1 cellular context compared by ENCODE assay signal in the genomic region with DNA sequence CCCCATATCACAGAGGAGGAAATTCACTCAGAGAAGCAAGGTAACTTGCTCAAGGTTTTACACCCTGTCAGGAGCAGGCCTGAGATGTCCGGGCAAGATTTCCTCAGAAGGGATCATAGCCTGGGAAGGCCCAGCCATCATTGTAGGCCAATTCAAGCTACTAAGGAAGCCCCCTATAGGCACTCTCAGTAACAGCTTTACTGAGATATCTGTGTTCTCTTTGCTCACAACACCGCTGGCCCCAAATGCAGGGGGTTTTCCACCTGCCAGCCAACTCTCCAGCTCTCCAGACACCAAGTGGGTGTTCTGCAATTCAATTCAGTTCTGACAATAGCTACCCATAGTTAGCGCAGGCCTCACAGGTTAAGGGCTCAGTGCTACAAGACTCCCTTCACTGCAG.
TF ChIP-seq lines count a peak whose summit lies in the region.

No MANE protein-coding gene starts in this region.

TF ChIP-seq in HepG2, 621 proteins besides CTCF, POLR2A, EP300 and RAD21 (continued from another document):
- TF ChIP-seq HOXA5 (CRISPR knock-in tag; IDR thresholded peaks at IDR 0.05) (no peak), ZNF101 (CRISPR knock-in tag; IDR thresholded peaks at IDR 0.05; ENCODE audit: borderline replicate concordance, low read depth) (no peak), ZNF260 (CRISPR knock-in tag; IDR thresholded peaks at IDR 0.05; ENCODE audit: borderline replicate concordance, low read depth) (no peak)
- TF ChIP-seq, protein P1, sequence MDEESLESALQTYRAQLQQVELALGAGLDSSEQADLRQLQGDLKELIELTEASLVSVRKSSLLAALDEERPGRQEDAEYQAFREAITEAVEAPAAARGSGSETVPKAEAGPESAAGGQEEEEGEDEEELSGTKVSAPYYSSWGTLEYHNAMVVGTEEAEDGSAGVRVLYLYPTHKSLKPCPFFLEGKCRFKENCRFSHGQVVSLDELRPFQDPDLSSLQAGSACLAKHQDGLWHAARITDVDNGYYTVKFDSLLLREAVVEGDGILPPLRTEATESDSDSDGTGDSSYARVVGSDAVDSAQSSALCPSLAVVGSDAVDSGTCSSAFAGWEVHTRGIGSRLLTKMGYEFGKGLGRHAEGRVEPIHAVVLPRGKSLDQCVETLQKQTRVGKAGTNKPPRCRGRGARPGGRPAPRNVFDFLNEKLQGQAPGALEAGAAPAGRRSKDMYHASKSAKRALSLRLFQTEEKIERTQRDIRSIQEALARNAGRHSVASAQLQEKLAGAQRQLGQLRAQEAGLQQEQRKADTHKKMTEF (CRISPR knock-in tag; IDR thresholded peaks at IDR 0.05): no peak
TF ChIP-seq in HepG2: peak in this region for 0.
